ENCODE assay signal across 8 cellular contexts in the genomic region with DNA sequence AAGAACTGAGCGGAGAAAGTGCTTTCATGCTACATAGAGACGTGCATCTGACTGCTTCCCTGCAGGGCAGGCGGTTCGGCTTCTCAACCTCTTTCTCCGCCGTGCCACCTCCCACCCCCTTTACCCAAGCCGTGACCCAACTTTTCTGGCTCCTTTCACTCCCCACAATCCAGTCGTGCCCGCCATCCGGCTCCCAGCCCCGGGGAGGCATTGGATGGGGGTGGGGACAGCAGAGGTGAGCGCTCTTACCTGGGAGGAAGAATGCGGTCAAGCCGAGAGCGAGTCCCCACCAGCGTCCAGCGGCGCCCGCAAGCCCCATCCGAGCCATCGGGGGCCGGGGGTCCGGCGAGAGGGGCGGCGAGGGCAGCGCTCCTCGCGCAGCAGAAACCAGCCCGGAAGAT. TPM values are rescaled to one million over a fixed set of nuclear protein-coding genes. Genes with fewer than 3 reads are reported as not detected.
DNase-seq lines count a peak whose midpoint lies in the region; ATAC-seq and TF ChIP-seq lines count a peak whose summit lies in the region.

No MANE protein-coding gene starts in this region.

- H3K9ac ChIP-seq in adipocyte (ENCODE audit: low read length) = peak overlapping the region; percentile 79

- no peak for DNase-seq in CD4-positive, alpha-beta T cell
- DNase-seq in HFFc6 = no peak
- no peak for DNase-seq in adipocyte (ENCODE audit: low read depth)
- DNase-seq in left kidney (ENCODE audit: low read depth, low spot score) = peak; percentile 60
- no peak for DNase-seq in thoracic aorta (ENCODE audit: low spot score)
- DNase-seq in RKO (ENCODE audit: low spot score) = no peak

- H3K9me3 ChIP-seq in CD4-positive, alpha-beta T cell (ENCODE audit: control insufficient read depth, low read length) = no peaks in the 10 kb centered on the region
- H3K9me3 ChIP-seq in adipocyte (ENCODE audit: control insufficient read depth, low read length) (no peaks in the 10 kb centered on the region), thoracic aorta (no peaks in the 10 kb centered on the region)

- peaks cover 22% of the 10 kb centered on the region for H3K27me3 ChIP-seq in CD4-positive, alpha-beta T cell (ENCODE audit: control insufficient read depth, insufficient read depth, low read length)
- no peaks in the 10 kb centered on the region for H3K27me3 ChIP-seq in adipocyte (replicated peaks; ENCODE audit: control insufficient read depth, insufficient read depth, low read length)
- no peaks in the 10 kb centered on the region for H3K27me3 ChIP-seq in thoracic aorta (replicated peaks; ENCODE audit: insufficient read depth)

- peak overlapping the region; percentile 83 for H3K27ac Mint-ChIP-seq in CD4-positive, alpha-beta T cell
- peak overlapping the region; percentile 18; the same call in 1 of the 2 replicates for H3K27ac Mint-ChIP-seq in HFFc6

- no peak for TF ChIP-seq CTCF in CD4-positive, alpha-beta T cell (IDR thresholded peaks at IDR 0.05)
- TF ChIP-seq CTCF in HFFc6 (IDR thresholded peaks at IDR 0.05) (no peak), thoracic aorta (IDR thresholded peaks at IDR 0.05) (no peak)

- peak overlapping the region; percentile 89 for H3K4me3 ChIP-seq in adipocyte (ENCODE audit: low read length)
- H3K4me3 ChIP-seq in thoracic aorta = peak overlapping the region; percentile 80

- H3K4me3 Mint-ChIP-seq in CD4-positive, alpha-beta T cell = peak overlapping the region; percentile 99
- peak overlapping the region; percentile 86 for H3K4me3 Mint-ChIP-seq in HFFc6

- intact Hi-C loops in CD4-positive, alpha-beta T cell (cut with DNase I, micrococcal nuclease) = loop anchor here in 1 of 2 experiments (2.0 to 10.0 kb wide), 5 partner anchors 61 to 483 kb away; a partner anchor contains a TSS

- H3K36me3 Mint-ChIP-seq in CD4-positive, alpha-beta T cell (ENCODE audit: low read depth) = peaks cover 4% of the 10 kb centered on the region
- no peaks in the 10 kb centered on the region for H3K36me3 Mint-ChIP-seq in HFFc6 (ENCODE audit: low read depth)

- H3K4me1 ChIP-seq in adipocyte (ENCODE audit: control insufficient read depth, insufficient read depth, low read length) = peaks cover 19% of the 10 kb centered on the region
- peaks cover 12 to 30% of the 10 kb centered on the region in 2 donors for H3K4me1 ChIP-seq in thoracic aorta (ENCODE audit: control insufficient read depth in 1 of 2, low read depth in 2 of 2)

- POLR2A ChIA-PET in CD4-positive, alpha-beta T cell (lab: Charles Lee) = no interaction called here

- H3K27me3 Mint-ChIP-seq in CD4-positive, alpha-beta T cell = peaks cover 19% of the 10 kb centered on the region
- H3K27me3 Mint-ChIP-seq in HFFc6 (ENCODE audit: insufficient read depth) = peaks cover 13% of the 10 kb centered on the region

- no peaks in the 10 kb centered on the region for H3K9me3 Mint-ChIP-seq in CD4-positive, alpha-beta T cell
- H3K9me3 Mint-ChIP-seq in HFFc6 = no peaks in the 10 kb centered on the region

- CTCF ChIA-PET in CD4-positive, alpha-beta T cell (lab: Charles Lee) = interaction anchor here (2.1 kb wide), 1 partner anchor 62 kb away, joined by 7 read pairs; no protein-coding TSS in a partner anchor

- no peak overlapping the region for H3K27ac ChIP-seq in CD4-positive, alpha-beta T cell (ENCODE audit: low read depth, low read length)
- peak overlapping the region; percentile 47 to 66 for H3K27ac ChIP-seq in thoracic aorta

- ATAC-seq in CD4-positive, alpha-beta T cell (ENCODE audit: poor library complexity) = no peak
- ATAC-seq in thoracic aorta (ENCODE audit: insufficient number of reproducible peaks, low FRiP score, low read depth) (no peak), HG03439 (IDR thresholded peaks at IDR 0.05; ENCODE audit: unreplicated experiment) (no peak), GM21390 (IDR thresholded peaks at IDR 0.05; ENCODE audit: unreplicated experiment) (no peak)

- peaks cover 5% of the 10 kb centered on the region for H3K4me1 Mint-ChIP-seq in CD4-positive, alpha-beta T cell (ENCODE audit: low read depth)
- H3K4me1 Mint-ChIP-seq in HFFc6 (ENCODE audit: low read depth) = peaks cover 9% of the 10 kb centered on the region; the same call in 1 of the 2 replicates

- H3K36me3 ChIP-seq in adipocyte (ENCODE audit: control insufficient read depth, insufficient read depth, low read length, severe bottlenecking) (no peaks in the 10 kb centered on the region), thoracic aorta (no peaks in the 10 kb centered on the region)

RNA-seq across cellular contexts. Expression of a gene that starts 0.8 kb away (rescaled TPM):
- total RNA-seq in CD4-positive, alpha-beta T cell = 1 to 10 TPM; 2.5 to 3.4 TPM
- 1 to 10 TPM; 4.1 to 7.9 (median 6.6) TPM for total RNA-seq in HFFc6 (2021; fragmentation: NEBNext Ultra II Directional; extraction: Animal tissue kit (Norgen Biotek cat#: 25700))
- 1 to 10 TPM; 4.2 to 4.4 TPM for total RNA-seq in thoracic aorta
